Comparison of ENCODE assay signal across 1 cellular context in the genomic region with DNA sequence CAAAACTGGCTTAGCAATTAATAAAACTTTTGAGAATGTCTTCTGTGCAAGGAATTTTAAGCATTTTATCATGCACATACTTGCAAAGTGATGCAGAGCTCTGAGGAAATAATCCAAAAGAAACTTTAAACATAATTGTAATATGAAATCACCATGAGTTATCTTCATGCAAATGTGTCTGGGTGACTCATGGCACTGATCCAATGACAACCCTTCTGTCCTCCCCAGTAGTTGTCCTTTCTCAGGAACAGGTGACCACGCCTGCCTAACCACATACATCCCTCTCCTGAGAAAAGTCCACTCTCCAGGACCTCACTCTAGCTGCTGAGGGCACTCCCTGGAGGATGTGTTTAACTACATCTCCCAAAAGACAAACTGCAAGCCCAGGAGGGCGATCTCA.
TF ChIP-seq lines count a peak whose summit lies in the region.

No MANE protein-coding gene starts in this region.

TF ChIP-seq in HCT116, 20 proteins besides CTCF, POLR2A, EP300 and RAD21 (continued from another document):
- TF ChIP-seq, protein P1, sequence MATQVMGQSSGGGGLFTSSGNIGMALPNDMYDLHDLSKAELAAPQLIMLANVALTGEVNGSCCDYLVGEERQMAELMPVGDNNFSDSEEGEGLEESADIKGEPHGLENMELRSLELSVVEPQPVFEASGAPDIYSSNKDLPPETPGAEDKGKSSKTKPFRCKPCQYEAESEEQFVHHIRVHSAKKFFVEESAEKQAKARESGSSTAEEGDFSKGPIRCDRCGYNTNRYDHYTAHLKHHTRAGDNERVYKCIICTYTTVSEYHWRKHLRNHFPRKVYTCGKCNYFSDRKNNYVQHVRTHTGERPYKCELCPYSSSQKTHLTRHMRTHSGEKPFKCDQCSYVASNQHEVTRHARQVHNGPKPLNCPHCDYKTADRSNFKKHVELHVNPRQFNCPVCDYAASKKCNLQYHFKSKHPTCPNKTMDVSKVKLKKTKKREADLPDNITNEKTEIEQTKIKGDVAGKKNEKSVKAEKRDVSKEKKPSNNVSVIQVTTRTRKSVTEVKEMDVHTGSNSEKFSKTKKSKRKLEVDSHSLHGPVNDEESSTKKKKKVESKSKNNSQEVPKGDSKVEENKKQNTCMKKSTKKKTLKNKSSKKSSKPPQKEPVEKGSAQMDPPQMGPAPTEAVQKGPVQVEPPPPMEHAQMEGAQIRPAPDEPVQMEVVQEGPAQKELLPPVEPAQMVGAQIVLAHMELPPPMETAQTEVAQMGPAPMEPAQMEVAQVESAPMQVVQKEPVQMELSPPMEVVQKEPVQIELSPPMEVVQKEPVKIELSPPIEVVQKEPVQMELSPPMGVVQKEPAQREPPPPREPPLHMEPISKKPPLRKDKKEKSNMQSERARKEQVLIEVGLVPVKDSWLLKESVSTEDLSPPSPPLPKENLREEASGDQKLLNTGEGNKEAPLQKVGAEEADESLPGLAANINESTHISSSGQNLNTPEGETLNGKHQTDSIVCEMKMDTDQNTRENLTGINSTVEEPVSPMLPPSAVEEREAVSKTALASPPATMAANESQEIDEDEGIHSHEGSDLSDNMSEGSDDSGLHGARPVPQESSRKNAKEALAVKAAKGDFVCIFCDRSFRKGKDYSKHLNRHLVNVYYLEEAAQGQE (IDR thresholded peaks at IDR 0.05; ENCODE audit: low read depth) = no peak
